In genomic region chr3:33900809-33901505, GRCh38 we compare ENCODE assay signal across 1 cellular context.
TF ChIP-seq lines count a peak whose summit lies in the region.

No MANE protein-coding gene starts in this region.

TF ChIP-seq in K562, 482 proteins besides CTCF, POLR2A, EP300 and RAD21 (continued from another document and continues in another):
- TF ChIP-seq ZNF407 (IDR thresholded peaks at IDR 0.05; ENCODE audit: low read depth): no peak; the same call in 1 of the 2 replicates
- TF ChIP-seq ZNF561 (CRISPR knock-in tag; conservative IDR thresholded peaks at IDR 0.05): no peak
- TF ChIP-seq U2AF2 (optimal IDR thresholded peaks at IDR 0.05; ENCODE audit: low read depth, low read length): no peak
- TF ChIP-seq, protein P1, sequence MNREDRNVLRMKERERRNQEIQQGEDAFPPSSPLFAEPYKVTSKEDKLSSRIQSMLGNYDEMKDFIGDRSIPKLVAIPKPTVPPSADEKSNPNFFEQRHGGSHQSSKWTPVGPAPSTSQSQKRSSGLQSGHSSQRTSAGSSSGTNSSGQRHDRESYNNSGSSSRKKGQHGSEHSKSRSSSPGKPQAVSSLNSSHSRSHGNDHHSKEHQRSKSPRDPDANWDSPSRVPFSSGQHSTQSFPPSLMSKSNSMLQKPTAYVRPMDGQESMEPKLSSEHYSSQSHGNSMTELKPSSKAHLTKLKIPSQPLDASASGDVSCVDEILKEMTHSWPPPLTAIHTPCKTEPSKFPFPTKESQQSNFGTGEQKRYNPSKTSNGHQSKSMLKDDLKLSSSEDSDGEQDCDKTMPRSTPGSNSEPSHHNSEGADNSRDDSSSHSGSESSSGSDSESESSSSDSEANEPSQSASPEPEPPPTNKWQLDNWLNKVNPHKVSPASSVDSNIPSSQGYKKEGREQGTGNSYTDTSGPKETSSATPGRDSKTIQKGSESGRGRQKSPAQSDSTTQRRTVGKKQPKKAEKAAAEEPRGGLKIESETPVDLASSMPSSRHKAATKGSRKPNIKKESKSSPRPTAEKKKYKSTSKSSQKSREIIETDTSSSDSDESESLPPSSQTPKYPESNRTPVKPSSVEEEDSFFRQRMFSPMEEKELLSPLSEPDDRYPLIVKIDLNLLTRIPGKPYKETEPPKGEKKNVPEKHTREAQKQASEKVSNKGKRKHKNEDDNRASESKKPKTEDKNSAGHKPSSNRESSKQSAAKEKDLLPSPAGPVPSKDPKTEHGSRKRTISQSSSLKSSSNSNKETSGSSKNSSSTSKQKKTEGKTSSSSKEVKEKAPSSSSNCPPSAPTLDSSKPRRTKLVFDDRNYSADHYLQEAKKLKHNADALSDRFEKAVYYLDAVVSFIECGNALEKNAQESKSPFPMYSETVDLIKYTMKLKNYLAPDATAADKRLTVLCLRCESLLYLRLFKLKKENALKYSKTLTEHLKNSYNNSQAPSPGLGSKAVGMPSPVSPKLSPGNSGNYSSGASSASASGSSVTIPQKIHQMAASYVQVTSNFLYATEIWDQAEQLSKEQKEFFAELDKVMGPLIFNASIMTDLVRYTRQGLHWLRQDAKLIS (CRISPR knock-in tag; IDR thresholded peaks at IDR 0.05): no peak
- TF ChIP-seq SMAD3 (CRISPR knock-in tag; conservative IDR thresholded peaks at IDR 0.05): 0 out of 2 replicates have a peak, but pooled peaks have one; percentile 37
- TF ChIP-seq, protein P2, sequence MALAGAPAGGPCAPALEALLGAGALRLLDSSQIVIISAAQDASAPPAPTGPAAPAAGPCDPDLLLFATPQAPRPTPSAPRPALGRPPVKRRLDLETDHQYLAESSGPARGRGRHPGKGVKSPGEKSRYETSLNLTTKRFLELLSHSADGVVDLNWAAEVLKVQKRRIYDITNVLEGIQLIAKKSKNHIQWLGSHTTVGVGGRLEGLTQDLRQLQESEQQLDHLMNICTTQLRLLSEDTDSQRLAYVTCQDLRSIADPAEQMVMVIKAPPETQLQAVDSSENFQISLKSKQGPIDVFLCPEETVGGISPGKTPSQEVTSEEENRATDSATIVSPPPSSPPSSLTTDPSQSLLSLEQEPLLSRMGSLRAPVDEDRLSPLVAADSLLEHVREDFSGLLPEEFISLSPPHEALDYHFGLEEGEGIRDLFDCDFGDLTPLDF (CRISPR knock-in tag; IDR thresholded peaks at IDR 0.05): peak; percentile 37; the same call in 1 of the 2 replicates
- TF ChIP-seq USF1 (CRISPR knock-in tag; IDR thresholded peaks at IDR 0.05): no peak
- no peak for TF ChIP-seq E4F1 (CRISPR knock-in tag; IDR thresholded peaks at IDR 0.05; ENCODE audit: borderline replicate concordance)
- TF ChIP-seq ZNF695 (CRISPR knock-in tag; IDR thresholded peaks at IDR 0.05): peak; percentile 55; the same call in 1 of the 2 replicates
- TF ChIP-seq E2F8 (IDR thresholded peaks at IDR 0.05; ENCODE audit: low read depth, partially characterized antibody): peak; percentile 76
- no peak for TF ChIP-seq ZNF3 (CRISPR knock-in tag; IDR thresholded peaks at IDR 0.05)
- TF ChIP-seq SIN3B (IDR thresholded peaks at IDR 0.05; ENCODE audit: low read depth): no peak
- TF ChIP-seq CEBPG (CRISPR knock-in tag; IDR thresholded peaks at IDR 0.05): no peak
- peak in 1 of 2 experiments; percentile 40; a peak in 1 of 4 replicates for TF ChIP-seq CEBPG (tag; conservative IDR thresholded peaks at IDR 0.05 in 1 of 2, IDR thresholded peaks at IDR 0.05 in 1 of 2)
- no peak for TF ChIP-seq CTCFL (IDR thresholded peaks at IDR 0.05; ENCODE audit: borderline replicate concordance, insufficient read depth, low read depth, low read length, poor library complexity, severe bottlenecking)
- TF ChIP-seq TRIM28 (IDR thresholded peaks at IDR 0.05): peak; percentile 67; the same call in 1 of the 2 replicates
- TF ChIP-seq RBM15 (IDR thresholded peaks at IDR 0.05; ENCODE audit: insufficient read depth, low read length): no peak
- no peak for TF ChIP-seq ZNF707 (CRISPR knock-in tag; conservative IDR thresholded peaks at IDR 0.05)
- no peak for TF ChIP-seq MIER1 (IDR thresholded peaks at IDR 0.05; ENCODE audit: low read depth)
- TF ChIP-seq, protein P3, sequence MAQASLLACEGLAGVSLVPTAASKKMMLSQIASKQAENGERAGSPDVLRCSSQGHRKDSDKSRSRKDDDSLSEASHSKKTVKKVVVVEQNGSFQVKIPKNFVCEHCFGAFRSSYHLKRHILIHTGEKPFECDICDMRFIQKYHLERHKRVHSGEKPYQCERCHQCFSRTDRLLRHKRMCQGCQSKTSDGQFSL (CRISPR knock-in tag; IDR thresholded peaks at IDR 0.05): no peak
- TF ChIP-seq, protein P3 (tag; IDR thresholded peaks at IDR 0.05): peak in 1 of 2 experiments; percentile 28; a peak in 1 of 4 replicates
- no peak for TF ChIP-seq BMI1 (IDR thresholded peaks at IDR 0.05; ENCODE audit: low read length)
- no peak for TF ChIP-seq PBX2 (CRISPR knock-in tag; IDR thresholded peaks at IDR 0.05; ENCODE audit: low read depth)
- peak; percentile 90 for TF ChIP-seq PBX2 (tag; conservative IDR thresholded peaks at IDR 0.05; ENCODE audit: low read depth)
- no peak for TF ChIP-seq ZNF717 (CRISPR knock-in tag; IDR thresholded peaks at IDR 0.05)
- no peak for TF ChIP-seq POLR3A (IDR thresholded peaks at IDR 0.05; ENCODE audit: borderline replicate concordance, extremely low read depth, insufficient read depth, insufficient read length)
- no peak for TF ChIP-seq HNRNPL (IDR thresholded peaks at IDR 0.05; ENCODE audit: low read depth, low read length)
